ENCODE assay signal across 1 cellular context in genomic region chr13:29847501-29847983, GRCh38.
TF ChIP-seq lines count a peak whose summit lies in the region.

No MANE protein-coding gene starts in this region.

TF ChIP-seq in HepG2, 621 proteins besides CTCF, POLR2A, EP300 and RAD21 (continued from another document):
- TF ChIP-seq HMGXB4 (CRISPR knock-in tag; IDR thresholded peaks at IDR 0.05; ENCODE audit: borderline replicate concordance in 1 of 2, low read depth in 1 of 2) = 0 out of 4 replicates have a peak, but pooled peaks of 1 of the 2 experiments have one; percentile 29
- TF ChIP-seq ZFP82 (CRISPR knock-in tag; IDR thresholded peaks at IDR 0.05; ENCODE audit: borderline replicate concordance) = peak; percentile 54; the same call in 1 of the 2 replicates
TF ChIP-seq in HepG2: peak in this region for 4.
